ENCODE assay signal across 30 cellular contexts in the genomic region with DNA sequence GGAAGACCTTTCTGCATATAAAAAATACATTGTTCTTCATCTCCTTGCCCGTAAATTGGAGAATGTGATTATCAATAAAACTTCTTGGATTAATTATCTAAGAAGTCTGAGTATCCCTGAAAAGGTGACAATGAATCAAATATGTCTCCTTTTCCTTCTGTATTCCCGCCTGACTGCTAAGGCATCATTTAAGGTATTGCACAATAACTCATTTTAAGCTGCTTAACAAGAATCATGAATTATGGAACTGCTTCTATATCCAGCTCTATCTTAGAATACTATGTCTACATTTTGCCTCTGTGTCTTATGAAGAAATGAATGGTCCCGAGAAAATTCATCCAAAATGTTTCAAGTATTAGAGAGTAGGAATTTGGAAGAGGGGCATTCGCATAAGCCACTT.
"Had no signal": no experiment of that assay in that cellular context is flagged by ENCODE, and none has a peak within 500 bp of the region (broad histone marks: within the 10 kb centered on the region; RNA-seq: fewer than 3 reads in every experiment).

No MANE protein-coding gene starts in this region.

- ATAC-seq: activated naive CD4-positive, alpha-beta T cell treated with anti-CD3 and anti-CD28 coated beads, Interleukin-2, amount 50 U/mL, for 72 hours; activated T-cell treated with anti-CD3 and anti-CD28 coated beads, Interleukin-2, amount 50 U/mL, for 72 hours; esophagus mucosa; WTC11 had no signal

- H3K27ac ChIP-seq: ascending aorta, breast epithelium, cardiac muscle cell, coronary artery, dorsolateral prefrontal cortex, VCaP had no signal

- FAIRE-seq: TTC549 had no signal

- H3K4me3 ChIP-seq: ascending aorta, breast epithelium, cardiac muscle cell, coronary artery, dorsolateral prefrontal cortex had no signal

- H3K4me1 ChIP-seq: ascending aorta, breast epithelium had no signal

- H3K27me3 ChIP-seq: ascending aorta, breast epithelium, cardiac muscle cell, dorsolateral prefrontal cortex had no signal

- H3K9me3 ChIP-seq: ascending aorta, breast epithelium had no signal

- H3K36me3 ChIP-seq: ascending aorta, breast epithelium, cardiac muscle cell had no signal

- DNase-seq: activated CD4-positive, alpha-beta memory T cell treated with anti-CD3 and anti-CD28 coated beads, Interleukin-2, amount 10 ng/mL, durations not matched to agents 7 days and 5 days; activated CD4-positive, alpha-beta T cell treated with anti-CD3 and anti-CD28 coated beads for 1 hour; activated CD4-positive, alpha-beta T cell treated with anti-CD3 and anti-CD28 coated beads for 4 hours; activated CD4-positive, alpha-beta T cell treated with anti-CD3 and anti-CD28 coated beads, Interleukin-2, amount 10 ng/mL, durations not matched to agents 7 days and 5 days; activated CD4-positive, alpha-beta T cell treated with anti-CD3 and anti-CD28 coated beads, Interleukin-2, amount 50 U/mL, for 4 hours; activated CD8-positive, alpha-beta memory T cell treated with anti-CD3 and anti-CD28 coated beads, Interleukin-2, amount 50 U/mL, for 48 hours; activated gamma-delta T cell; activated naive CD4-positive, alpha-beta T cell; activated naive CD4-positive, alpha-beta T cell treated with anti-CD3 and anti-CD28 coated beads, Interleukin-2, amount 10 ng/mL, durations not matched to agents 7 days and 5 days; activated naive CD8-positive, alpha-beta T cell treated with anti-CD3 and anti-CD28 coated beads, Interleukin-2, amount 10 ng/mL, durations not matched to agents 7 days and 5 days; activated T-cell treated with anti-CD3 and anti-CD28 coated beads for 4 hours; activated T-cell treated with anti-CD3 and anti-CD28 coated beads, Interleukin-2, amount 50 U/mL, for 24 hours; activated T-cell treated with anti-CD3 and anti-CD28 coated beads, Interleukin-2, amount 50 U/mL, for 72 hours; central memory CD4-positive, alpha-beta T cell; cerebellar nuclear complex; dorsolateral prefrontal cortex; effector memory CD4-positive, alpha-beta T cell; endodermal cell; foreskin fibroblast; head of caudate nucleus; T-helper 2 cell had no signal
